Comparison of ENCODE assay signal across 8 cellular contexts in the genomic region with DNA sequence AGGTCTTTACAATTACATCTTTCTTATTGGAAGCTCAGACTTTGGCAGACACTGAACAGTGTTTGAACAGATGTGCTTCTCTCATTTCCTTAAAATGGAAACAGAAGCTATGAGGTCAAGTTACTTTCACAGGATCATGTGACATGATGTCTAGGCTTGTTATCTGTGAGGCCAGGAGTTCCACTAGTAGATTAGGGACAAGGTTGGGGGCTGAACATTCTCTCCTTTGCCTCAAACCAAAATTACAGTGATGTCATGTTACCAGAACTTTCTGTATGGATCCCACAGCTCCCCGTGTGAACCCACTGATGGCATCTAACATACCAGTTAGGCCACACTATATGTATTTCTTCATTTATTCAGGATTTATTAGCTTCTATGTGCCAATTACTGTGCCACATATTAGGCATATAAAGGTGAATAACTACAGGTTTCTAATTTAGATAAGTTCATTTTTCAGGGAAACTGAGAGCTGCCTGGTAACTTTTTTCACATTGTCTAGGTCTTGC. TPM values are rescaled to one million over a fixed set of nuclear protein-coding genes. Genes with fewer than 3 reads are reported as not detected.
DNase-seq lines count a peak whose midpoint lies in the region; ATAC-seq and TF ChIP-seq lines count a peak whose summit lies in the region.

No MANE protein-coding gene starts in this region.

- no peaks in the 10 kb centered on the region for H3K4me1 Mint-ChIP-seq in WTC11
- H3K4me1 Mint-ChIP-seq in activated CD4-positive, alpha-beta memory T cell treated with anti-CD3 and anti-CD28 coated beads, Interleukin-2, amount 10 ng/mL, durations not matched to agents 7 days and 5 days, result no peaks in the 10 kb centered on the region

- H3K4me2 ChIP-seq in Karpas-422 (ENCODE audit: low read depth, low read length, poor library complexity, severe bottlenecking) (peak overlapping the region; percentile 55), PC-9 (no peak overlapping the region)

- H3K36me3 Mint-ChIP-seq in WTC11, result no peaks in the 10 kb centered on the region
- H3K36me3 Mint-ChIP-seq in activated CD4-positive, alpha-beta memory T cell treated with anti-CD3 and anti-CD28 coated beads, Interleukin-2, amount 10 ng/mL, durations not matched to agents 7 days and 5 days (ENCODE audit: low read depth), result no peaks in the 10 kb centered on the region

- intact Hi-C loops in PC-9 (cut with micrococcal nuclease; ENCODE audit: unreplicated experiment), result no loop called here

- peaks cover 10% of the 10 kb centered on the region for H3K9me3 Mint-ChIP-seq in WTC11
- no peaks in the 10 kb centered on the region for H3K9me3 Mint-ChIP-seq in activated CD4-positive, alpha-beta memory T cell treated with anti-CD3 and anti-CD28 coated beads, Interleukin-2, amount 10 ng/mL, durations not matched to agents 7 days and 5 days

- DNase-seq in GM13977 (ENCODE audit: low spot score) (peak; percentile 52), Karpas-422 (peak; percentile 61), dermis microvascular lymphatic vessel endothelial cell (ENCODE audit: low read depth in 2 of 2) (peak; percentile 27 to 61), WTC11 (ENCODE audit: low spot score) (no peak), PC-9 (no peak), G401 (ENCODE audit: low spot score) (no peak)
- DNase-seq in activated CD4-positive, alpha-beta memory T cell treated with anti-CD3 and anti-CD28 coated beads, Interleukin-2, amount 10 ng/mL, durations not matched to agents 7 days and 5 days, result no peak

- H2AFZ ChIP-seq in Karpas-422 (ENCODE audit: low read length), result no peak overlapping the region; the same call in 1 of the 2 replicates
- no peak overlapping the region for H2AFZ ChIP-seq in PC-9

- H3K36me3 ChIP-seq in Karpas-422 (ENCODE audit: insufficient read depth, low read length), result no peaks in the 10 kb centered on the region
- H3K36me3 ChIP-seq in PC-9 (ENCODE audit: low read depth), result no peaks in the 10 kb centered on the region

- in situ Hi-C loops in GM13977 (cut with MboI; ENCODE audit: low pct_unique_long_range_greater_than_20kb, low sequenced_read_pairs, unreplicated experiment), result loop anchor here (25.0 kb wide), 1 partner anchor 729 kb away; no protein-coding TSS in a partner anchor
- in situ Hi-C loops in G401 (cut with HindIII; ENCODE audit: low sequenced_read_pairs), result no loop called here

- H3K4me1 ChIP-seq in Karpas-422 (ENCODE audit: low read length) (peaks cover 15% of the 10 kb centered on the region), PC-9 (replicated peaks; ENCODE audit: insufficient read depth) (no peaks in the 10 kb centered on the region)

- POLR2A ChIA-PET in WTC11 (lab: Charles Lee), result no interaction called here
- POLR2A ChIA-PET in PC-9 (lab: Charles Lee; ENCODE audit: unreplicated experiment), result no interaction called here
- POLR2A ChIA-PET in activated CD4-positive, alpha-beta memory T cell treated with anti-CD3 and anti-CD28 coated beads, Interleukin-2, amount 10 ng/mL, durations not matched to agents 7 days and 5 days (lab: Charles Lee), result no interaction called here

- H3K9ac ChIP-seq in Karpas-422 (ENCODE audit: low read length), result 0 out of 2 replicates have a peak overlapping the region, but pooled peaks have one; percentile 15

- no peak overlapping the region for H3K4me3 Mint-ChIP-seq in WTC11
- H3K4me3 Mint-ChIP-seq in activated CD4-positive, alpha-beta memory T cell treated with anti-CD3 and anti-CD28 coated beads, Interleukin-2, amount 10 ng/mL, durations not matched to agents 7 days and 5 days, result no peak overlapping the region

- H3K27me3 Mint-ChIP-seq in WTC11 (ENCODE audit: low read depth), result peaks cover 6% of the 10 kb centered on the region
- H3K27me3 Mint-ChIP-seq in activated CD4-positive, alpha-beta memory T cell treated with anti-CD3 and anti-CD28 coated beads, Interleukin-2, amount 10 ng/mL, durations not matched to agents 7 days and 5 days, result peaks cover 24% of the 10 kb centered on the region

- peak; percentile 99 for ATAC-seq in GM21737 (IDR thresholded peaks at IDR 0.05; ENCODE audit: unreplicated experiment)
- ATAC-seq in WTC11, result no peak

- CTCF ChIA-PET in WTC11 (lab: Charles Lee), result no interaction called here
- CTCF ChIA-PET in PC-9 (lab: Charles Lee), result no interaction called here
- CTCF ChIA-PET in activated CD4-positive, alpha-beta memory T cell treated with anti-CD3 and anti-CD28 coated beads, Interleukin-2, amount 10 ng/mL, durations not matched to agents 7 days and 5 days (lab: Charles Lee), result interaction anchor here (1.8 kb wide), 1 partner anchor 11 kb away, joined by 7 read pairs; no protein-coding TSS in a partner anchor

- no peaks in the 10 kb centered on the region for H4K20me1 ChIP-seq in Karpas-422 (ENCODE audit: insufficient read depth, low read depth, low read length)
- no peaks in the 10 kb centered on the region for H4K20me1 ChIP-seq in PC-9 (ENCODE audit: insufficient read depth)

- no peaks in the 10 kb centered on the region for H3K9me2 ChIP-seq in Karpas-422 (replicated peaks; ENCODE audit: insufficient read depth, low read length)
- H3K9me2 ChIP-seq in PC-9 (ENCODE audit: insufficient read depth), result no peaks in the 10 kb centered on the region

- H3K27ac ChIP-seq in Karpas-422 (ENCODE audit: low read length) (no peak overlapping the region), PC-9 (no peak overlapping the region)

- H3K79me2 ChIP-seq in Karpas-422 (ENCODE audit: low read length) (no peaks in the 10 kb centered on the region), PC-9 (ENCODE audit: low read depth) (no peaks in the 10 kb centered on the region)

- TF ChIP-seq CTCF in GM13977 (IDR thresholded peaks at IDR 0.05; ENCODE audit: extremely low read depth, insufficient read depth, missing control alignments) (no peak), WTC11 (IDR thresholded peaks at IDR 0.05) (no peak), PC-9 (conservative IDR thresholded peaks at IDR 0.05) (no peak)

- H3K27ac Mint-ChIP-seq in WTC11, result no peak overlapping the region
- no peak overlapping the region for H3K27ac Mint-ChIP-seq in activated CD4-positive, alpha-beta memory T cell treated with anti-CD3 and anti-CD28 coated beads, Interleukin-2, amount 10 ng/mL, durations not matched to agents 7 days and 5 days

- no TSS peak for BruUV-seq in PC-9 (replicated peaks; lab: Mats Ljungman, UMichigan)

- no peaks in the 10 kb centered on the region for H3K27me3 ChIP-seq in Karpas-422 (ENCODE audit: low read length)
- no peaks in the 10 kb centered on the region for H3K27me3 ChIP-seq in PC-9 (ENCODE audit: insufficient read depth, low read depth)

- H3K4me3 ChIP-seq in Karpas-422 (ENCODE audit: low read length) (no peak overlapping the region), PC-9 (no peak overlapping the region)

- no peaks in the 10 kb centered on the region for H3F3A ChIP-seq in PC-9 (ENCODE audit: insufficient read depth, low read depth)

- no peaks in the 10 kb centered on the region for H3K9me3 ChIP-seq in Karpas-422 (ENCODE audit: low read length)
- H3K9me3 ChIP-seq in PC-9 (ENCODE audit: insufficient read depth, low read depth), result no peaks in the 10 kb centered on the region

TF ChIP-seq in WTC11, 78 proteins besides CTCF, POLR2A, EP300 and RAD21:
- TF ChIP-seq, protein P1, sequence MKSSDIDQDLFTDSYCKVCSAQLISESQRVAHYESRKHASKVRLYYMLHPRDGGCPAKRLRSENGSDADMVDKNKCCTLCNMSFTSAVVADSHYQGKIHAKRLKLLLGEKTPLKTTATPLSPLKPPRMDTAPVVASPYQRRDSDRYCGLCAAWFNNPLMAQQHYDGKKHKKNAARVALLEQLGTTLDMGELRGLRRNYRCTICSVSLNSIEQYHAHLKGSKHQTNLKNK (CRISPR knock-in tag; IDR thresholded peaks at IDR 0.05), result no peak
- no peak for TF ChIP-seq NR2C2 (CRISPR knock-in tag; IDR thresholded peaks at IDR 0.05)
- TF ChIP-seq ZNF317 (CRISPR knock-in tag; IDR thresholded peaks at IDR 0.05; ENCODE audit: borderline replicate concordance, low read depth), result no peak
- TF ChIP-seq TEAD1 (CRISPR knock-in tag; IDR thresholded peaks at IDR 0.05), result no peak
- no peak for TF ChIP-seq TEAD4 (CRISPR knock-in tag; IDR thresholded peaks at IDR 0.05)
TF ChIP-seq in WTC11: peak in this region for 0.

RNA-seq across cellular contexts. Expression of gene DYNLT5, which starts 6.0 kb away (rescaled TPM):
- not detected in 2 replicates for total RNA-seq in Karpas-422 (2014; rRNA removed; shearing (Covaris generic); ENCODE audit: low replicate concordance)
- total RNA-seq in dermis microvascular lymphatic vessel endothelial cell (0.51 and 0.77 TPM in 2 replicates), WTC11 (2021) (1.3 to 1.8 TPM (median 1.6 TPM) in 3 replicates), PC-9 (2021) (not detected in 2 replicates)
- total RNA-seq in activated CD4-positive, alpha-beta memory T cell treated with anti-CD3 and anti-CD28 coated beads, Interleukin-2, amount 10 ng/mL, durations not matched to agents 7 days and 5 days, result not detected
- not detected in 2 replicates for total RNA-seq in G401 (2014; rRNA removed; shearing (Covaris generic))

RNA-seq across cellular contexts. Expression of gene INSL5, which starts 42.8 kb away (rescaled TPM):
- not detected in 2 replicates for total RNA-seq in Karpas-422 (2014; rRNA removed; shearing (Covaris generic); ENCODE audit: low replicate concordance)
- not detected in 2 replicates for total RNA-seq in dermis microvascular lymphatic vessel endothelial cell
- total RNA-seq in WTC11 (2021), result not detected in 3 replicates
- not detected in 2 replicates for total RNA-seq in PC-9 (2021)
- not detected for total RNA-seq in activated CD4-positive, alpha-beta memory T cell treated with anti-CD3 and anti-CD28 coated beads, Interleukin-2, amount 10 ng/mL, durations not matched to agents 7 days and 5 days
- not detected in 2 replicates for total RNA-seq in G401 (2014; rRNA removed; shearing (Covaris generic))

Comparison
In these comparisons a context has a peak if more than half of its experiments do, and no peak if none do; other contexts are left out.
1. DNase-seq: peak in GM13977 (single experiment), Karpas-422 (single experiment) and dermis microvascular lymphatic vessel endothelial cell (2 of 2); none in WTC11 (single experiment), PC-9 (0 of 2), activated CD4-positive, alpha-beta memory T cell treated with anti-CD3 and anti-CD28 coated beads, Interleukin-2, amount 10 ng/mL, durations not matched to agents 7 days and 5 days (single experiment) and G401 (single experiment).